Comparison of ENCODE assay signal across 37 cellular contexts in genomic region chr2:15735738-15736326, GRCh38.
"Had no signal": no experiment of that assay in that cellular context is flagged by ENCODE, and none has a peak within 500 bp of the region (broad histone marks: within the 10 kb centered on the region; RNA-seq: fewer than 3 reads in every experiment).

No MANE protein-coding gene starts in this region.

- H3K27ac ChIP-seq: brain microvascular endothelial cell, Peyer's patch, VCaP had no signal

- H3K4me1 Mint-ChIP-seq: activated CD4-positive, alpha-beta memory T cell treated with anti-CD3 and anti-CD28 coated beads, Interleukin-2, amount 10 ng/mL, durations not matched to agents 7 days and 5 days; activated CD8-positive, alpha-beta memory T cell treated with anti-CD3 and anti-CD28 coated beads, Interleukin-2, amount 10 ng/mL, durations not matched to agents 7 days and 5 days; activated naive CD8-positive, alpha-beta T cell treated with anti-CD3 and anti-CD28 coated beads for 36 hours; activated T-helper 17 cell treated with anti-CD3 and anti-CD28 coated beads, Interleukin-2, amount 50 U/mL, for 72 hours; central memory CD8-positive, alpha-beta T cell had no signal

- H3K9me3 ChIP-seq: Peyer's patch had no signal

- H3K27ac Mint-ChIP-seq: activated B cell treated with CpG ODN at 0.5 μM for 24 hours; activated CD4-positive, alpha-beta memory T cell treated with anti-CD3 and anti-CD28 coated beads, Interleukin-2, amount 10 ng/mL, durations not matched to agents 7 days and 5 days; activated CD8-positive, alpha-beta memory T cell treated with anti-CD3 and anti-CD28 coated beads, Interleukin-2, amount 10 ng/mL, durations not matched to agents 7 days and 5 days; activated naive CD8-positive, alpha-beta T cell treated with anti-CD3 and anti-CD28 coated beads for 36 hours; activated T-cell treated with anti-CD3 and anti-CD28 coated beads, Interleukin-2, amount 50 U/mL, for 72 hours; activated T-helper 17 cell treated with anti-CD3 and anti-CD28 coated beads, Interleukin-2, amount 50 U/mL, for 72 hours had no signal

- DNase-seq: activated B cell treated with CpG ODN at 0.5 μM for 24 hours; activated CD4-positive, alpha-beta memory T cell treated with anti-CD3 and anti-CD28 coated beads, Interleukin-2, amount 10 ng/mL, durations not matched to agents 7 days and 5 days; activated CD4-positive, alpha-beta T cell treated with anti-CD3 and anti-CD28 coated beads for 4 hours; activated CD4-positive, alpha-beta T cell treated with anti-CD3 and anti-CD28 coated beads, Interleukin-2, amount 50 U/mL, for 1 hour; activated CD4-positive, CD25-positive, alpha-beta regulatory T cell treated with anti-CD3 and anti-CD28 coated beads, Interleukin-2, amount 50 U/mL, for 72 hours; activated CD8-positive, alpha-beta memory T cell treated with anti-CD3 and anti-CD28 coated beads for 24 hours; activated CD8-positive, alpha-beta memory T cell treated with anti-CD3 and anti-CD28 coated beads, Interleukin-2, amount 10 ng/mL, durations not matched to agents 7 days and 5 days; activated effector memory CD4-positive, alpha-beta T cell treated with anti-CD3 and anti-CD28 coated beads, Interleukin-2, amount 50 U/mL, for 16 hours; activated naive CD4-positive, alpha-beta T cell; activated naive CD4-positive, alpha-beta T cell treated with anti-CD3 and anti-CD28 coated beads, Interleukin-2, amount 50 U/mL, for 16 hours; activated naive CD8-positive, alpha-beta T cell treated with anti-CD3 and anti-CD28 coated beads for 36 hours; activated T-cell treated with anti-CD3 and anti-CD28 coated beads, Interleukin-2, amount 50 U/mL, for 1 hour; activated T-cell treated with anti-CD3 and anti-CD28 coated beads, Interleukin-2, amount 50 U/mL, for 72 hours; amniotic stem cell; aorta; brain microvascular endothelial cell; NCI-H1048; NCI-H1105 treated with DMSO at 0.1 percent for 48 hours; NCI-H1436; NCI-H1694; NCI-H1930; NCI-H510A; NCI-H526; NCI-H748 treated with DMSO at 0.1 percent for 48 hours; NK-92 treated with Interleukin-12 subunit alpha and Interleukin-12 subunit beta, amount 100 ng/mL, for 24 hours; PC-3; RPMI8226; SIG-M5; SW 1271; T-helper 1 cell; T-helper 2 cell; T-helper 9 cell had no signal

- H3K4me3 ChIP-seq: K562, Peyer's patch had no signal

- H3K27me3 ChIP-seq: Peyer's patch had no signal

- H3K4me3 Mint-ChIP-seq: activated B cell treated with CpG ODN at 0.5 μM for 24 hours; activated CD4-positive, alpha-beta memory T cell treated with anti-CD3 and anti-CD28 coated beads, Interleukin-2, amount 10 ng/mL, durations not matched to agents 7 days and 5 days; activated CD8-positive, alpha-beta memory T cell treated with anti-CD3 and anti-CD28 coated beads, Interleukin-2, amount 10 ng/mL, durations not matched to agents 7 days and 5 days; activated naive CD8-positive, alpha-beta T cell treated with anti-CD3 and anti-CD28 coated beads for 36 hours; activated T-cell treated with anti-CD3 and anti-CD28 coated beads, Interleukin-2, amount 50 U/mL, for 72 hours; activated T-helper 17 cell treated with anti-CD3 and anti-CD28 coated beads, Interleukin-2, amount 50 U/mL, for 72 hours; central memory CD8-positive, alpha-beta T cell had no signal

- H3K36me3 Mint-ChIP-seq: activated CD8-positive, alpha-beta memory T cell treated with anti-CD3 and anti-CD28 coated beads, Interleukin-2, amount 10 ng/mL, durations not matched to agents 7 days and 5 days; activated naive CD8-positive, alpha-beta T cell treated with anti-CD3 and anti-CD28 coated beads for 36 hours had no signal

- ATAC-seq: activated CD8-positive, alpha-beta memory T cell treated with anti-CD3 and anti-CD28 coated beads, Interleukin-2, amount 10 ng/mL, durations not matched to agents 7 days and 5 days; activated T-cell treated with anti-CD3 and anti-CD28 coated beads, Interleukin-2, amount 50 U/mL, for 72 hours; activated T-helper 17 cell treated with anti-CD3 and anti-CD28 coated beads, Interleukin-2, amount 50 U/mL, for 72 hours; K562; PC-3 had no signal

- H3K27me3 Mint-ChIP-seq: central memory CD8-positive, alpha-beta T cell had no signal

- H3K36me3 ChIP-seq: brain microvascular endothelial cell, Peyer's patch had no signal

- H3K9me3 Mint-ChIP-seq: activated CD4-positive, alpha-beta memory T cell treated with anti-CD3 and anti-CD28 coated beads, Interleukin-2, amount 10 ng/mL, durations not matched to agents 7 days and 5 days; activated naive CD8-positive, alpha-beta T cell treated with anti-CD3 and anti-CD28 coated beads for 36 hours; activated T-cell treated with anti-CD3 and anti-CD28 coated beads, Interleukin-2, amount 50 U/mL, for 72 hours; activated T-helper 17 cell treated with anti-CD3 and anti-CD28 coated beads, Interleukin-2, amount 50 U/mL, for 72 hours; central memory CD8-positive, alpha-beta T cell had no signal
